Comparison of ENCODE assay signal across 8 cellular contexts in the genomic region with DNA sequence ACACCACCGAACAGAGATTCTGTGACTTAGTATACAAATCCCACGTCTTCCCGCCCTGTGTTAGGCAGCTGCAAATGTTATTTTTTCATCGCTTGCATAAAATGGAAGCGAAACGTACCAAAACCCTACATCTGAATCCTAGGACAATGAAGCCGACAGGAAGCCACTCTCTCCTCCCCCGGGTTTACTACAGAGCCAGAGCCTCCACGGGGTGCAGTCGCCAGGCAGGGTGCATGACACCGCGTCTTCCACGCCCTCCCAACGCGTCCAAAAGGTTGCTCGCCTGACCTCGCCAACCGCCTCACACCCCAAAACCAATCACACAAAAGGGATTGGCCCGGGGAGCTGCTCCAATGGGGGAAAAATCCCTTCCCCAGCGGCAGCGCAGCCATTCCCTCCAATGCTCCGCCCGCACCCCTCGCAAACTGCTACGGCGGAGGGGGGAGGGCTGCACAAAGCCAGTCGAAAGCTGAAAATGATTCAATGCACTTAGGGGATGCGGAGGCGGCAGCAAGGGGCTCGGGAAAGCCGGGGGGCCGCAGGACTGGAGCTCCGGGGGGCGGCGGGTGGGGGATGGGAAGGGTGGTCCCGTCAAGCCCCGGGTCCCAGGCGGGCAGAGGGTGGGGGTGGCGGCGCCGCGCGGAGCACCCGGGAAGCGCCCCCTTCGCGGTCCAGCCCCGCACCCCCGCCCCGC. TPM values are rescaled to one million over a fixed set of nuclear protein-coding genes. Genes with fewer than 3 reads are reported as not detected.
A peak's percentile ranks its signal among the peaks of the same experiment; 100 is the strongest.
DNase-seq lines count a peak whose midpoint lies in the region; ATAC-seq and TF ChIP-seq lines count a peak whose summit lies in the region.

No MANE protein-coding gene starts in this region.

- peaks cover 29% of the 10 kb centered on the region for H3K4me1 Mint-ChIP-seq in activated CD4-positive, alpha-beta T cell treated with anti-CD3 and anti-CD28 coated beads for 36 hours

- no peaks in the 10 kb centered on the region for H3K9me3 ChIP-seq in right lobe of liver

- H3K4me3 ChIP-seq in GM12875 (ENCODE audit: low read depth, low read length): peak overlapping the region; percentile 90
- peak overlapping the region; percentile 74 to 82 (median 75) for H3K4me3 ChIP-seq in right lobe of liver

- under 1% methylated on average over 27 of the region's 50 CpGs for WGBS in right lobe of liver (ENCODE audit: insufficient coverage, low coverage, low lambda C conversion rate, missing lambda C conversion rate)

- DNase-seq in NCI-H345 (lab: John Stamatoyannopoulos, UW): peak; percentile 71
- DNase-seq in activated CD4-positive, alpha-beta T cell treated with anti-CD3 and anti-CD28 coated beads for 36 hours: peak; percentile 83
- DNase-seq in dermis microvascular lymphatic vessel endothelial cell (ENCODE audit: low read depth in 2 of 2): peak; percentile 34 to 64
- peak; percentile 73 to 85 (median 82) for DNase-seq in right lobe of liver
- peak; percentile 53 to 55 for DNase-seq in stimulated activated CD4-positive, alpha-beta T cell treated with anti-CD3 and anti-CD28 coated beads, Interleukin-4, amount 100 ng/mL, for 4 hours
- no peak for DNase-seq in cortex of kidney (lab: John Stamatoyannopoulos, UW)

- H3K27me3 ChIP-seq in right lobe of liver: no peaks in the 10 kb centered on the region

- H3K27ac Mint-ChIP-seq in activated CD4-positive, alpha-beta T cell treated with anti-CD3 and anti-CD28 coated beads for 36 hours: peak overlapping the region; percentile 99

- ATAC-seq in HG02885 (IDR thresholded peaks at IDR 0.05; ENCODE audit: poor library complexity, unreplicated experiment): peak; percentile 22
- ATAC-seq in activated CD4-positive, alpha-beta T cell treated with anti-CD3 and anti-CD28 coated beads for 36 hours: peak; percentile 24
- ATAC-seq in right lobe of liver: peak; percentile 22 to 47 (median 32)

- TF ChIP-seq CTCF in GM12875 (IDR thresholded peaks at IDR 0.05; ENCODE audit: borderline replicate concordance, insufficient read depth, low read depth, low read length): no peak
- TF ChIP-seq CTCF in right lobe of liver (IDR thresholded peaks at IDR 0.05): no peak

- CTCF ChIA-PET in activated CD4-positive, alpha-beta T cell treated with anti-CD3 and anti-CD28 coated beads for 36 hours (lab: Charles Lee): interaction anchor here (0.6 to 1.4 kb wide), 4 partner anchors 8 to 958 kb away, joined by 3 read pairs; no protein-coding TSS in a partner anchor

- peak overlapping the region; percentile 100 for H3K4me3 Mint-ChIP-seq in activated CD4-positive, alpha-beta T cell treated with anti-CD3 and anti-CD28 coated beads for 36 hours

- no peaks in the 10 kb centered on the region for H3K27me3 Mint-ChIP-seq in activated CD4-positive, alpha-beta T cell treated with anti-CD3 and anti-CD28 coated beads for 36 hours

- peak overlapping the region; percentile 93 to 96 (median 93) for H3K27ac ChIP-seq in right lobe of liver

- H3K36me3 ChIP-seq in right lobe of liver: no peaks in the 10 kb centered on the region

- POLR2A ChIA-PET in activated CD4-positive, alpha-beta T cell treated with anti-CD3 and anti-CD28 coated beads for 36 hours (lab: Charles Lee): interaction anchor here (1.0 kb wide), 1 partner anchor 794 kb away, joined by 3 read pairs; no protein-coding TSS in a partner anchor

- peaks cover 0 to 25% (median 4%) of the 10 kb centered on the region in 4 donors for H3K4me1 ChIP-seq in right lobe of liver

- H3K9me3 Mint-ChIP-seq in activated CD4-positive, alpha-beta T cell treated with anti-CD3 and anti-CD28 coated beads for 36 hours (ENCODE audit: low read depth): no peaks in the 10 kb centered on the region

- intact Hi-C loops in activated CD4-positive, alpha-beta T cell treated with anti-CD3 and anti-CD28 coated beads for 36 hours (cut with DNase I, micrococcal nuclease): loop anchor here (2.0 to 10.0 kb wide), 11 partner anchors 32 to 1740 kb away; a partner anchor contains a TSS
- intact Hi-C loops in right lobe of liver (cut with DNase I): no loop called here

- TF ChIP-seq POLR2A in right lobe of liver (IDR thresholded peaks at IDR 0.05): no peak

- peaks cover 4% of the 10 kb centered on the region for H3K36me3 Mint-ChIP-seq in activated CD4-positive, alpha-beta T cell treated with anti-CD3 and anti-CD28 coated beads for 36 hours (ENCODE audit: low read depth)

RNA-seq across cellular contexts. Expression of a gene that starts 0.7 kb away (rescaled TPM):
- 10 to 100 TPM; 54.5 to 56.7 TPM for total RNA-seq in activated CD4-positive, alpha-beta T cell treated with anti-CD3 and anti-CD28 coated beads for 36 hours
- total RNA-seq in dermis microvascular lymphatic vessel endothelial cell (70.6 and 99.4 TPM in 2 replicates), right lobe of liver (10 to 100 TPM; 12.6 to 24.6 (median 14.6) TPM)

RNA-seq across cellular contexts. Expression of a gene that starts 1.5 kb away (rescaled TPM):
- 10 to 100 TPM; 26.4 to 26.5 TPM for total RNA-seq in activated CD4-positive, alpha-beta T cell treated with anti-CD3 and anti-CD28 coated beads for 36 hours
- 21.4 and 22.5 TPM in 2 replicates for total RNA-seq in dermis microvascular lymphatic vessel endothelial cell
- total RNA-seq in right lobe of liver: 10 to 100 TPM; 13.4 to 20.6 (median 15.6) TPM

Comparison
In these comparisons a context has a peak if more than half of its experiments do, and no peak if none do; other contexts are left out.
1. intact Hi-C loops: an anchor here in activated CD4-positive, alpha-beta T cell treated with anti-CD3 and anti-CD28 coated beads for 36 hours (2.0 to 10.0 kb wide); none called in right lobe of liver.